ENCODE assay signal across 28 cellular contexts in the genomic region with DNA sequence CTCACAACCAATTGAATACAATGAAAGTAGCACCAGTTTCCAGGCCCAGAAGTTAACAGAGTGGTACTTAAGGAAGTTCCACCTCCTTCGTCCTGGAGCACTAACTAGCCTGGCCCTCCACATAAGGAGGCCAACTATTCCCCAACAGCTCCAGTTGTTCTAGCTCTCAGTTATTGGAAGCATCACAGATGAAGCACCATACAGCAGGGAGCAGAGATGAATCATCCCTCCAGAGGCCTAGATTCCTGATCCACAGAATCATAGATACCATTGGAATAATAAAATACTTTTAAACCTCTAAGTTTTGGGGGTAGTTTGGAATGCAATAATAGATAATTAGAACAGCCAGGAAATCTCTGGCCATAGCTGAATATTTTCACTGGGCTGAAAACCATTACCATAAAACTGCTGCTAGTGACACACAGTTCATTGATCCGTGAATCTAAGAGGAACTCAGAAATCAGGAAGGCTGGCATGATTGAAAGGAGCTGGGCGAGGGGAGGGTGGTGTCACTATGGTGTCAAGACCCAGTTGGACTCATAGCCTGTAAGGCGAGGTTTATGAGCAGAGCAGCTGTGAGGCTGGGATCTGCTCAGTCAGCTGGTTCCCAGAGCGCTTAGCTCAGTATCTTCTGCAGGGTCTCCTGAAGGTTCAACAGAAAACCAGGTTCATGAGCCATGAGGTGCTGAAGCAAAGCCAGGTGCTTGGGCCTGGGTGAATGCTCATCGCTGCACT.
DNase-seq lines count a peak whose midpoint lies in the region; ATAC-seq and TF ChIP-seq lines count a peak whose summit lies in the region.
"Had no signal": no experiment of that assay in that cellular context is flagged by ENCODE, and none has a peak within 500 bp of the region (broad histone marks: within the 10 kb centered on the region; RNA-seq: fewer than 3 reads in every experiment).

No MANE protein-coding gene starts in this region.

- no peak overlapping the region for H3K4me3 ChIP-seq in adipocyte (ENCODE audit: low read length)
- no peak overlapping the region for H3K4me3 ChIP-seq in fibroblast of mammary gland (ENCODE audit: control insufficient read depth, low read depth, low read length)
- H3K4me3 ChIP-seq: cardiac muscle cell, mucosa of descending colon, skin epidermis, suprapubic skin, upper lobe of left lung had no signal

- no peaks in the 10 kb centered on the region for H3K27me3 Mint-ChIP-seq in osteocyte (ENCODE audit: unreplicated experiment)
- no peaks in the 10 kb centered on the region for H3K27me3 Mint-ChIP-seq in CD4-positive, alpha-beta T cell
- H3K27me3 Mint-ChIP-seq: effector memory CD8-positive, alpha-beta T cell; stimulated activated naive B cell treated with anti-CD40 and anti-IgM and Interleukin-4, amounts not matched to agents 10 μg/mL and 1 μg/mL and 100 μg/mL, for 72 hours had no signal

- ATAC-seq in HG02973 (IDR thresholded peaks at IDR 0.05; ENCODE audit: unreplicated experiment) = no peak
- ATAC-seq in CD4-positive, alpha-beta T cell (ENCODE audit: poor library complexity) = no peak
- ATAC-seq: activated CD8-positive, alpha-beta T cell treated with anti-CD3 and anti-CD28 coated beads, Interleukin-2, amount 10 ng/mL, durations not matched to agents 7 days and 5 days; effector memory CD8-positive, alpha-beta T cell; left cardiac atrium; mucosa of descending colon; natural killer cell; stimulated activated naive B cell treated with anti-CD40 and anti-IgM and Interleukin-4, amounts not matched to agents 10 μg/mL and 1 μg/mL and 100 μg/mL, for 72 hours had no signal

- H3K27me3 ChIP-seq in adipocyte (replicated peaks; ENCODE audit: control insufficient read depth, insufficient read depth, low read length) = no peaks in the 10 kb centered on the region
- no peaks in the 10 kb centered on the region for H3K27me3 ChIP-seq in CD4-positive, alpha-beta T cell (ENCODE audit: control insufficient read depth, insufficient read depth, low read length)
- H3K27me3 ChIP-seq: cardiac muscle cell, suprapubic skin, upper lobe of left lung had no signal

- peak overlapping the region; percentile 39 for H3K27ac Mint-ChIP-seq in osteocyte (ENCODE audit: unreplicated experiment)
- H3K27ac Mint-ChIP-seq in CD4-positive, alpha-beta T cell = no peak overlapping the region
- H3K27ac Mint-ChIP-seq: activated CD8-positive, alpha-beta T cell treated with anti-CD3 and anti-CD28 coated beads, Interleukin-2, amount 10 ng/mL, durations not matched to agents 7 days and 5 days; activated naive CD4-positive, alpha-beta T cell treated with anti-CD3 and anti-CD28 coated beads for 36 hours; effector memory CD8-positive, alpha-beta T cell; natural killer cell; stimulated activated naive B cell treated with anti-CD40 and anti-IgM and Interleukin-4, amounts not matched to agents 10 μg/mL and 1 μg/mL and 100 μg/mL, for 72 hours had no signal

- H3K4me1 Mint-ChIP-seq in osteocyte (ENCODE audit: unreplicated experiment) = peaks cover 11% of the 10 kb centered on the region
- no peaks in the 10 kb centered on the region for H3K4me1 Mint-ChIP-seq in CD4-positive, alpha-beta T cell (ENCODE audit: low read depth)
- H3K4me1 Mint-ChIP-seq: natural killer cell; stimulated activated naive B cell treated with anti-CD40 and anti-IgM and Interleukin-4, amounts not matched to agents 10 μg/mL and 1 μg/mL and 100 μg/mL, for 72 hours had no signal

- peak; percentile 8 for DNase-seq in GM04504 (ENCODE audit: low read depth)
- DNase-seq in adipocyte (ENCODE audit: low read depth) = peak; percentile 11
- peak; percentile 68 for DNase-seq in fibroblast of mammary gland (ENCODE audit: low read depth)
- DNase-seq in osteocyte (ENCODE audit: extremely low spot score, unreplicated experiment) = no peak
- no peak for DNase-seq in 8988T
- DNase-seq in COLO829 (ENCODE audit: low spot score) = no peak
- DNase-seq in CD4-positive, alpha-beta T cell = no peak
- DNase-seq: activated CD4-positive, alpha-beta T cell treated with anti-CD3 and anti-CD28 coated beads for 4 hours; activated CD8-positive, alpha-beta T cell treated with anti-CD3 and anti-CD28 coated beads, Interleukin-2, amount 10 ng/mL, durations not matched to agents 7 days and 5 days; activated naive CD4-positive, alpha-beta T cell treated with anti-CD3 and anti-CD28 coated beads for 36 hours; Calu3; DMS79 treated with DMSO at 0.1 percent for 48 hours; effector memory CD8-positive, alpha-beta T cell; left cardiac atrium; mucosa of descending colon; natural killer cell; NCI-H1694; NCI-H510A; occipital lobe; stimulated activated naive B cell treated with anti-CD40 and anti-IgM and Interleukin-4, amounts not matched to agents 10 μg/mL and 1 μg/mL and 100 μg/mL, for 72 hours; SW 1271; upper lobe of left lung had no signal

- no peak overlapping the region for H3K4me3 Mint-ChIP-seq in osteocyte (ENCODE audit: unreplicated experiment)
- H3K4me3 Mint-ChIP-seq in CD4-positive, alpha-beta T cell = no peak overlapping the region
- H3K4me3 Mint-ChIP-seq: activated CD8-positive, alpha-beta T cell treated with anti-CD3 and anti-CD28 coated beads, Interleukin-2, amount 10 ng/mL, durations not matched to agents 7 days and 5 days; activated naive CD4-positive, alpha-beta T cell treated with anti-CD3 and anti-CD28 coated beads for 36 hours; effector memory CD8-positive, alpha-beta T cell; natural killer cell; stimulated activated naive B cell treated with anti-CD40 and anti-IgM and Interleukin-4, amounts not matched to agents 10 μg/mL and 1 μg/mL and 100 μg/mL, for 72 hours had no signal

- no peak overlapping the region for H3K9ac ChIP-seq in adipocyte (ENCODE audit: low read length)

- peaks cover 3% of the 10 kb centered on the region for H3K9me3 Mint-ChIP-seq in osteocyte (ENCODE audit: unreplicated experiment)
- H3K9me3 Mint-ChIP-seq in CD4-positive, alpha-beta T cell = peaks cover 5% of the 10 kb centered on the region

- POLR2A ChIA-PET in CD4-positive, alpha-beta T cell (lab: Charles Lee) = no interaction called here

- no peak overlapping the region for H3K27ac ChIP-seq in CD4-positive, alpha-beta T cell (ENCODE audit: low read depth, low read length)
- H3K27ac ChIP-seq: C4-2B, cardiac muscle cell, skin epidermis, suprapubic skin, upper lobe of left lung, VCaP had no signal

- CTCF ChIA-PET in CD4-positive, alpha-beta T cell (lab: Charles Lee) = no interaction called here

- peaks cover 2% of the 10 kb centered on the region for H3K36me3 Mint-ChIP-seq in osteocyte (ENCODE audit: unreplicated experiment)
- H3K36me3 Mint-ChIP-seq in CD4-positive, alpha-beta T cell (ENCODE audit: low read depth) = no peaks in the 10 kb centered on the region
- H3K36me3 Mint-ChIP-seq: natural killer cell; stimulated activated naive B cell treated with anti-CD40 and anti-IgM and Interleukin-4, amounts not matched to agents 10 μg/mL and 1 μg/mL and 100 μg/mL, for 72 hours had no signal

- H3K36me3 ChIP-seq in adipocyte (ENCODE audit: control insufficient read depth, insufficient read depth, low read length, severe bottlenecking) = no peaks in the 10 kb centered on the region
- H3K36me3 ChIP-seq: cardiac muscle cell, suprapubic skin, upper lobe of left lung had no signal

- intact Hi-C loops in CD4-positive, alpha-beta T cell (cut with DNase I, micrococcal nuclease) = no loop called here

- TF ChIP-seq CTCF in fibroblast of mammary gland (conservative IDR thresholded peaks at IDR 0.05; ENCODE audit: control insufficient read depth, insufficient read depth, low read depth, low read length) (no peak), osteocyte (IDR thresholded peaks at IDR 0.05) (no peak)
- no peak for TF ChIP-seq CTCF in CD4-positive, alpha-beta T cell (IDR thresholded peaks at IDR 0.05)

- H3K4me1 ChIP-seq in adipocyte (ENCODE audit: control insufficient read depth, insufficient read depth, low read length) = peaks cover 8% of the 10 kb centered on the region
- H3K4me1 ChIP-seq: suprapubic skin, upper lobe of left lung had no signal

- H3K9me3 ChIP-seq in adipocyte (ENCODE audit: control insufficient read depth, low read length) = peaks cover 7% of the 10 kb centered on the region
- no peaks in the 10 kb centered on the region for H3K9me3 ChIP-seq in CD4-positive, alpha-beta T cell (ENCODE audit: control insufficient read depth, low read length)
- H3K9me3 ChIP-seq: suprapubic skin had no signal

Comparison
In these comparisons a context has a peak if more than half of its experiments do, and no peak if none do; other contexts are left out.
1. DNase-seq: peak in GM04504 (single experiment), adipocyte (single experiment) and fibroblast of mammary gland (single experiment); none in osteocyte (single experiment), 8988T (single experiment), COLO829 (single experiment) and CD4-positive, alpha-beta T cell (0 of 10).